ENCODE assay signal across 8 cellular contexts in genomic region chr19:38264486-38265212, GRCh38. TPM values are rescaled to one million over a fixed set of nuclear protein-coding genes. Genes with fewer than 3 reads are reported as not detected.
DNase-seq lines count a peak whose midpoint lies in the region; ATAC-seq, FAIRE-seq and TF ChIP-seq lines count a peak whose summit lies in the region.

A gene with protein sequence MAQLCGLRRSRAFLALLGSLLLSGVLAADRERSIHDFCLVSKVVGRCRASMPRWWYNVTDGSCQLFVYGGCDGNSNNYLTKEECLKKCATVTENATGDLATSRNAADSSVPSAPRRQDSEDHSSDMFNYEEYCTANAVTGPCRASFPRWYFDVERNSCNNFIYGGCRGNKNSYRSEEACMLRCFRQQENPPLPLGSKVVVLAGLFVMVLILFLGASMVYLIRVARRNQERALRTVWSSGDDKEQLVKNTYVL (plus strand): TSS chr19:38264573. CDS start chr19:38264893, 320 bp downstream.

- H2AFZ ChIP-seq in HepG2 (ENCODE audit: low read length): no peak within 1 kb of the TSS

- TF ChIP-seq CTCF in chondrocyte (IDR thresholded peaks at IDR 0.05) (no peak), HepG2 (CRISPR knock-in tag; IDR thresholded peaks at IDR 0.05) (no peak)

- no peaks in the 10 kb centered on the region for H3K9me3 ChIP-seq in HepG2 (ENCODE audit: low read length)

- intact Hi-C loops in HepG2 (cut with micrococcal nuclease; ENCODE audit: unreplicated experiment): no loop called here

- peaks cover 0 to 6% of the 10 kb centered on the region in 2 experiments; a peak in 2 of 5 replicates for H3K27me3 ChIP-seq in HepG2 (ENCODE audit: control insufficient read depth in 1 of 2, insufficient read depth in 2 of 2, low read length in 2 of 2)

- no peak for FAIRE-seq in HepG2 (lab: Jason Lieb, UNC)

- peak; percentile 97 for DNase-seq in COR-L47 (lab: John Stamatoyannopoulos, UW)
- DNase-seq in T-cell: peak in 27 of 34 experiments; percentile 23 to 70 (median 39)
- DNase-seq in chondrocyte (ENCODE audit: low spot score): no peak
- DNase-seq in HepG2 (ENCODE audit: low spot score): no peak
- peak; percentile 6 for DNase-seq in stimulated activated CD8-positive, alpha-beta memory T cell treated with anti-CD3 and anti-CD28 coated beads, Interleukin-4, amount 100 ng/mL, for 24 hours (ENCODE audit: low read depth)

- 94% methylated on average over 73 of the region's 78 CpGs for WGBS in HepG2 (ENCODE audit: low lambda C conversion rate)

- H3K27ac ChIP-seq in HepG2 (ENCODE audit: extremely low read length, insufficient read depth, low read length): no peak within 1 kb of the TSS

- TF ChIP-seq RAD21 in HepG2 (CRISPR knock-in tag; IDR thresholded peaks at IDR 0.05): no peak

- no peak for TF ChIP-seq POLR2A in HepG2 (IDR thresholded peaks at IDR 0.05; ENCODE audit: insufficient read depth in 1 of 2, low read depth in 2 of 2, low read length in 2 of 2)

- TF ChIP-seq EP300 in HepG2 (IDR thresholded peaks at IDR 0.05; ENCODE audit: low read depth in 2 of 2, low read length in 2 of 2) (no peak), HepG2 (CRISPR knock-in tag; IDR thresholded peaks at IDR 0.05; ENCODE audit: borderline replicate concordance) (no peak)

- H3K36me3 Mint-ChIP-seq in T-cell (no peaks in the 10 kb centered on the region), chondrocyte (ENCODE audit: low read depth) (no peaks in the 10 kb centered on the region)

- H3K9ac ChIP-seq in HepG2 (ENCODE audit: insufficient read depth, low read depth, low read length): no peak within 1 kb of the TSS

- H3K9me3 Mint-ChIP-seq in T-cell (no peaks in the 10 kb centered on the region), chondrocyte (ENCODE audit: low read depth) (no peaks in the 10 kb centered on the region)

- H3K4me1 Mint-ChIP-seq in T-cell (peaks cover 32 to 40% (median 35%) of the 10 kb centered on the region in 3 donors), chondrocyte (ENCODE audit: low read depth) (peaks cover 41% of the 10 kb centered on the region)

- H3K27ac Mint-ChIP-seq in T-cell (peak within 1 kb of the TSS; percentile 74 to 85), chondrocyte (ENCODE audit: unreplicated experiment) (peak within 1 kb of the TSS; percentile 86)

- H3K27me3 Mint-ChIP-seq in T-cell (peaks cover 0 to 4% of the 10 kb centered on the region in 2 donors), chondrocyte (ENCODE audit: low read depth) (no peaks in the 10 kb centered on the region)

- H3K4me2 ChIP-seq in HepG2 (ENCODE audit: low read depth, low read length): peak within 1 kb of the TSS; percentile 65

- peak; percentile 17 for ATAC-seq in HG02884 (IDR thresholded peaks at IDR 0.05; ENCODE audit: unreplicated experiment)
- ATAC-seq in T-cell (replicated peaks in 1 of 4): peak; percentile 51 to 58 (median 56)
- no peak for ATAC-seq in HepG2
- no peak for ATAC-seq in HG02642 (IDR thresholded peaks at IDR 0.05; ENCODE audit: poor library complexity, unreplicated experiment)
- no peak for ATAC-seq in GM18873 (IDR thresholded peaks at IDR 0.05; ENCODE audit: low FRiP score, unreplicated experiment)

- H3K36me3 ChIP-seq in HepG2 (replicated peaks in 1 of 2; ENCODE audit: control insufficient read depth in 1 of 2, insufficient read depth in 2 of 2, low read length in 2 of 2): no peaks in the 10 kb centered on the region

- no TSS peak for BruUV-seq in HepG2 (replicated peaks; lab: Mats Ljungman, UMichigan)

- H3K4me1 ChIP-seq in HepG2 (ENCODE audit: insufficient read depth, low read length): peaks cover 66% of the 10 kb centered on the region

- H3K4me3 Mint-ChIP-seq in T-cell: peak within 1 kb of the TSS; percentile 82 to 87 (median 83)
- H3K4me3 Mint-ChIP-seq in chondrocyte (ENCODE audit: unreplicated experiment): peak within 1 kb of the TSS; percentile 66

- no peaks in the 10 kb centered on the region for H4K20me1 ChIP-seq in HepG2 (ENCODE audit: insufficient read depth, low read length)

- peak within 1 kb of the TSS in 2 of 3 experiments; percentile 19 to 41; a peak in 2 of 6 replicates for H3K4me3 ChIP-seq in HepG2 (replicated peaks in 1 of 3; ENCODE audit: insufficient read depth in 1 of 3, low read depth in 2 of 3, low read length in 3 of 3)

- in situ Hi-C loops in HepG2 (cut with HindIII; ENCODE audit: extremely low pct_ligation_motif_present, low pct_unique_long_range_greater_than_20kb): no loop called here

- CTCF ChIA-PET in T-cell (lab: Charles Lee) (interaction anchor here in 1 of 2 donors (1.0 kb wide), 1 partner anchor 71 kb away, joined by 3 read pairs; the partner anchor contains the start of gene CATSPERG), HepG2 (lab: Yijun Ruan, JAX; ENCODE audit: low intra/inter-chr PET ratio, low total read pairs) (no interaction called here)

- H3K79me2 ChIP-seq in HepG2 (ENCODE audit: insufficient read depth, low read length): no peaks in the 10 kb centered on the region

- POLR2A ChIA-PET in T-cell (lab: Charles Lee) (no interaction called here), HepG2 (lab: Yijun Ruan, JAX) (interaction anchor here (1.3 kb wide), 1 partner anchor 14 kb away, joined by 3 read pairs; no protein-coding TSS in a partner anchor)

TF ChIP-seq in HepG2, 621 proteins besides CTCF, POLR2A, EP300 and RAD21:
- no peak for TF ChIP-seq ARNT2 (CRISPR knock-in tag; IDR thresholded peaks at IDR 0.05; ENCODE audit: low read depth)
- no peak for TF ChIP-seq GZF1 (CRISPR knock-in tag; IDR thresholded peaks at IDR 0.05)
- TF ChIP-seq ERF (CRISPR knock-in tag; IDR thresholded peaks at IDR 0.05): no peak
- TF ChIP-seq, protein P1, sequence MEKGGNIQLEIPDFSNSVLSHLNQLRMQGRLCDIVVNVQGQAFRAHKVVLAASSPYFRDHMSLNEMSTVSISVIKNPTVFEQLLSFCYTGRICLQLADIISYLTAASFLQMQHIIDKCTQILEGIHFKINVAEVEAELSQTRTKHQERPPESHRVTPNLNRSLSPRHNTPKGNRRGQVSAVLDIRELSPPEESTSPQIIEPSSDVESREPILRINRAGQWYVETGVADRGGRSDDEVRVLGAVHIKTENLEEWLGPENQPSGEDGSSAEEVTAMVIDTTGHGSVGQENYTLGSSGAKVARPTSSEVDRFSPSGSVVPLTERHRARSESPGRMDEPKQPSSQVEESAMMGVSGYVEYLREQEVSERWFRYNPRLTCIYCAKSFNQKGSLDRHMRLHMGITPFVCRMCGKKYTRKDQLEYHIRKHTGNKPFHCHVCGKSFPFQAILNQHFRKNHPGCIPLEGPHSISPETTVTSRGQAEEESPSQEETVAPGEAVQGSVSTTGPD (CRISPR knock-in tag; IDR thresholded peaks at IDR 0.05): no peak
TF ChIP-seq in HepG2: peak in this region for 0.

RNA-seq across cellular contexts. Expression of the gene that starts here (rescaled TPM):
- total RNA-seq in T-cell (10 to 100 TPM; 30.3 to 48.5 (median 37.9) TPM), chondrocyte (21.3 to 28.0 TPM (median 26.4 TPM) in 3 replicates), HepG2 (2016; rRNA removed; fragmentation: Illumina TruSeq; extraction: Trizol) (0.24 and 0.31 TPM in 2 replicates)
- 0.18 and 0.40 TPM in 2 replicates for total RNA-seq in HepG2 (2016; cell fraction: cytosol; rRNA removed; fragmentation: Illumina TruSeq; extraction: Trizol; ENCODE audit: low read depth)
- total RNA-seq in HepG2 (2016; cell fraction: insoluble cytoplasmic fraction; rRNA removed; fragmentation: Illumina TruSeq; extraction: Trizol): 0.30 and 0.37 TPM in 2 replicates
- 0.22 TPM in 1 of 2 replicates, not detected in the other for total RNA-seq in HepG2 (2016; cell fraction: membrane; rRNA removed; fragmentation: Illumina TruSeq; extraction: Trizol)
- total RNA-seq in HepG2 (2016; cell fraction: nucleus; rRNA removed; fragmentation: Illumina TruSeq; extraction: Trizol): 0.44 TPM in 1 of 2 replicates, not detected in the other
- 0.77 and 0.97 TPM in 2 replicates for polyA plus RNA-seq in HepG2 (2011; rRNA removed)
- polyA plus RNA-seq in HepG2 (2011; cell fraction: cytosol; rRNA removed): 0.38 and 0.83 TPM in 2 replicates
- polyA plus RNA-seq in HepG2 (2011; cell fraction: nucleus; rRNA removed): 0.21 and 0.35 TPM in 2 replicates
- 0.31 and 0.39 TPM in 2 replicates for polyA plus RNA-seq in HepG2 (2012)
- polyA plus RNA-seq in HepG2 (2016; cell fraction: cytosol; fragmentation: Illumina TruSeq; extraction: Trizol; ENCODE audit: low read depth): not detected in 2 replicates
- polyA plus RNA-seq in HepG2 (2016; cell fraction: insoluble cytoplasmic fraction; fragmentation: Illumina TruSeq; extraction: Trizol; ENCODE audit: low read depth): 0.26 and 0.46 TPM in 2 replicates
- polyA plus RNA-seq in HepG2 (2016; cell fraction: membrane; fragmentation: Illumina TruSeq; extraction: Trizol; ENCODE audit: low read depth): 0.13 TPM in 1 of 2 replicates, not detected in the other
- polyA plus RNA-seq in HepG2 (2016; cell fraction: nucleus; fragmentation: Illumina TruSeq; extraction: Trizol; ENCODE audit: insufficient read depth, low read depth): 0.60 and 1.7 TPM in 2 replicates
- 0.56 and 17.3 TPM in 2 replicates for polyA minus RNA-seq in HepG2 (2011; rRNA and poly(A)+ RNA removed; ENCODE audit: low replicate concordance)
- polyA minus RNA-seq in HepG2 (2011; cell fraction: cytosol; rRNA and poly(A)+ RNA removed): not detected in 2 replicates
- polyA minus RNA-seq in HepG2 (2011; cell fraction: nucleus; rRNA and poly(A)+ RNA removed): 0.26 TPM in 1 of 2 replicates, not detected in the other

Comparison
In these comparisons a context has a peak if more than half of its experiments do, and no peak if none do; other contexts are left out.
1. RNA of the gene that starts here (total RNA-seq): 30.3 to 48.5 TPM in T-cell and 21.3 to 28.0 TPM in chondrocyte; 0.18 to 0.44 TPM in HepG2; every median in the first group is over 10 times any median in the second.
2. DNase-seq: peak in COR-L47 (single experiment), T-cell (27 of 34) and stimulated activated CD8-positive, alpha-beta memory T cell treated with anti-CD3 and anti-CD28 coated beads, Interleukin-4, amount 100 ng/mL, for 24 hours (single experiment); none in chondrocyte (single experiment) and HepG2 (single experiment).
3. ATAC-seq: peak in HG02884 (single experiment) and T-cell (4 of 4); none in HepG2 (single experiment), HG02642 (single experiment) and GM18873 (single experiment).